In the genomic region with DNA sequence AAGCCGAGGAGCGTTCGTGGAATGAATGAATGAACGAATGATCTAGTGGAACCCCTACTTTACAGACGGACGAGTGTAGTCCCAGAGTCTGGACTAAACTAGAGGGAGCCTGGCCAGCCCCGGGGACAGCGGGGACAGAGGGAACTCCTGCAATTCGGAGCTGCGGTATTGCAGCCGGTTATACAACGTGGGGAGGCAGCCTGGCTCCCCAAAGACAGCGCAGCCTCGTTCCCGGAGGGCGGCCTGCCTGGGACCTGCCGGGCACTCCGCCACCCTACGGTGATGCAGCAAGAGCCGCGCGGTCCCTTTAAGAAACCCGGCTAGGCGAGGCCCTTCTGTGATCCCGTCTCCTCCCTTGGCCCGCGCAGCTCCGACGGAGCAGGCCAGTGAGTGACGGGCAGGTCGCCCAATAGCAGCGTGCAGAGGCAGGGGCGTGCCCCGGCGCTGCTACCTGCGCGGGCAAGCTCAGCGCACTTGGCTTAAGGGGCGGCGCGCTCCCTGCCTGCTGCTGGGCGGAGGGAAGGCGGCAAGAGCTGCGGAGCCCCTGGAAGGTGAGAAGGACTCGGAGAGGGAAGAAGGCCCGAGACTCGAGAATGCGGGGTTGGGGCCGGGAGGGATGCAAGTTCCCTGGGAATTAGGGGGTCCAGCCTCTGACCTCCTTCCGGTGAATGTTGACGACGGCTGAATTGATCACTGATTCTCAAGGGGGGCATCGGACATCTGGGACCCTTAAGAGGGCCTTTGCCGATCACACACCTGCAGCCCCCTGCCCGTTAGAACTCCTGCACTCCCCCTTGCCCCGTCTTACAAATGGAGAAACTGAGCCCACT, we compare ENCODE assay signal across 1 cellular context.
TF ChIP-seq lines count a peak whose summit lies in the region.

A gene with protein sequence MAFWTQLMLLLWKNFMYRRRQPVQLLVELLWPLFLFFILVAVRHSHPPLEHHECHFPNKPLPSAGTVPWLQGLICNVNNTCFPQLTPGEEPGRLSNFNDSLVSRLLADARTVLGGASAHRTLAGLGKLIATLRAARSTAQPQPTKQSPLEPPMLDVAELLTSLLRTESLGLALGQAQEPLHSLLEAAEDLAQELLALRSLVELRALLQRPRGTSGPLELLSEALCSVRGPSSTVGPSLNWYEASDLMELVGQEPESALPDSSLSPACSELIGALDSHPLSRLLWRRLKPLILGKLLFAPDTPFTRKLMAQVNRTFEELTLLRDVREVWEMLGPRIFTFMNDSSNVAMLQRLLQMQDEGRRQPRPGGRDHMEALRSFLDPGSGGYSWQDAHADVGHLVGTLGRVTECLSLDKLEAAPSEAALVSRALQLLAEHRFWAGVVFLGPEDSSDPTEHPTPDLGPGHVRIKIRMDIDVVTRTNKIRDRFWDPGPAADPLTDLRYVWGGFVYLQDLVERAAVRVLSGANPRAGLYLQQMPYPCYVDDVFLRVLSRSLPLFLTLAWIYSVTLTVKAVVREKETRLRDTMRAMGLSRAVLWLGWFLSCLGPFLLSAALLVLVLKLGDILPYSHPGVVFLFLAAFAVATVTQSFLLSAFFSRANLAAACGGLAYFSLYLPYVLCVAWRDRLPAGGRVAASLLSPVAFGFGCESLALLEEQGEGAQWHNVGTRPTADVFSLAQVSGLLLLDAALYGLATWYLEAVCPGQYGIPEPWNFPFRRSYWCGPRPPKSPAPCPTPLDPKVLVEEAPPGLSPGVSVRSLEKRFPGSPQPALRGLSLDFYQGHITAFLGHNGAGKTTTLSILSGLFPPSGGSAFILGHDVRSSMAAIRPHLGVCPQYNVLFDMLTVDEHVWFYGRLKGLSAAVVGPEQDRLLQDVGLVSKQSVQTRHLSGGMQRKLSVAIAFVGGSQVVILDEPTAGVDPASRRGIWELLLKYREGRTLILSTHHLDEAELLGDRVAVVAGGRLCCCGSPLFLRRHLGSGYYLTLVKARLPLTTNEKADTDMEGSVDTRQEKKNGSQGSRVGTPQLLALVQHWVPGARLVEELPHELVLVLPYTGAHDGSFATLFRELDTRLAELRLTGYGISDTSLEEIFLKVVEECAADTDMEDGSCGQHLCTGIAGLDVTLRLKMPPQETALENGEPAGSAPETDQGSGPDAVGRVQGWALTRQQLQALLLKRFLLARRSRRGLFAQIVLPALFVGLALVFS (N-terminal part only) (plus strand): TSS at position 462 of the 830 bp plus-strand sequence. CDS start 1,255 bp downstream, outside the sequence.

TF ChIP-seq in HepG2, 621 proteins besides CTCF, POLR2A, EP300 and RAD21 (continued from another document and continues in another):
- TF ChIP-seq, protein P1, sequence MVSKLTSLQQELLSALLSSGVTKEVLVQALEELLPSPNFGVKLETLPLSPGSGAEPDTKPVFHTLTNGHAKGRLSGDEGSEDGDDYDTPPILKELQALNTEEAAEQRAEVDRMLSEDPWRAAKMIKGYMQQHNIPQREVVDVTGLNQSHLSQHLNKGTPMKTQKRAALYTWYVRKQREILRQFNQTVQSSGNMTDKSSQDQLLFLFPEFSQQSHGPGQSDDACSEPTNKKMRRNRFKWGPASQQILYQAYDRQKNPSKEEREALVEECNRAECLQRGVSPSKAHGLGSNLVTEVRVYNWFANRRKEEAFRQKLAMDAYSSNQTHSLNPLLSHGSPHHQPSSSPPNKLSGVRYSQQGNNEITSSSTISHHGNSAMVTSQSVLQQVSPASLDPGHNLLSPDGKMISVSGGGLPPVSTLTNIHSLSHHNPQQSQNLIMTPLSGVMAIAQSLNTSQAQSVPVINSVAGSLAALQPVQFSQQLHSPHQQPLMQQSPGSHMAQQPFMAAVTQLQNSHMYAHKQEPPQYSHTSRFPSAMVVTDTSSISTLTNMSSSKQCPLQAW (CRISPR knock-in tag; IDR thresholded peaks at IDR 0.05) = peak; percentile 72; the same call in 1 of the 2 replicates
- TF ChIP-seq PHF8 (CRISPR knock-in tag; IDR thresholded peaks at IDR 0.05) (peak; percentile 43), PPARG (CRISPR knock-in tag; conservative IDR thresholded peaks at IDR 0.05) (0 out of 2 replicates have a peak, but pooled peaks have one; percentile 27), MXD4 (CRISPR knock-in tag; IDR thresholded peaks at IDR 0.05) (no peak), XRCC5 (optimal IDR thresholded peaks at IDR 0.05; ENCODE audit: low read length) (peak; percentile 77), ZSCAN20 (CRISPR knock-in tag; IDR thresholded peaks at IDR 0.05; ENCODE audit: borderline replicate concordance) (0 out of 2 replicates have a peak, but pooled peaks have one; percentile 50), ZFY (CRISPR knock-in tag; IDR thresholded peaks at IDR 0.05) (peak; percentile 63), ZNF788 (CRISPR knock-in tag; IDR thresholded peaks at IDR 0.05; ENCODE audit: borderline replicate concordance) (peak; percentile 31; the same call in 1 of the 2 replicates), GTF3A (CRISPR knock-in tag; conservative IDR thresholded peaks at IDR 0.05) (no peak), ZNF605 (CRISPR knock-in tag; IDR thresholded peaks at IDR 0.05) (peak; percentile 36; the same call in 1 of the 2 replicates), NFKB2 (CRISPR knock-in tag; IDR thresholded peaks at IDR 0.05; ENCODE audit: borderline replicate concordance) (peak; percentile 36; the same call in 1 of the 2 replicates), GLI4 (CRISPR knock-in tag; IDR thresholded peaks at IDR 0.05; ENCODE audit: borderline replicate concordance) (0 out of 2 replicates have a peak, but pooled peaks have one; percentile 55), ERF (CRISPR knock-in tag; IDR thresholded peaks at IDR 0.05) (0 out of 2 replicates have a peak, but pooled peaks have one; percentile 70), HDAC1 (CRISPR knock-in tag; IDR thresholded peaks at IDR 0.05) (peak; percentile 53; the same call in 1 of the 2 replicates), MEIS1 (CRISPR knock-in tag; IDR thresholded peaks at IDR 0.05; ENCODE audit: borderline replicate concordance) (peak; percentile 55; the same call in 1 of the 2 replicates), RORA (CRISPR knock-in tag; IDR thresholded peaks at IDR 0.05) (no peak), KDM2A (CRISPR knock-in tag; IDR thresholded peaks at IDR 0.05; ENCODE audit: borderline replicate concordance, low read depth) (peak; percentile 99), ZNF17 (CRISPR knock-in tag; IDR thresholded peaks at IDR 0.05) (no peak), ZNF256 (CRISPR knock-in tag; conservative IDR thresholded peaks at IDR 0.05) (no peak), NR2F6 (IDR thresholded peaks at IDR 0.05) (no peak), NR2F6 (CRISPR knock-in tag; IDR thresholded peaks at IDR 0.05) (peak; percentile 57), AGO1 (IDR thresholded peaks at IDR 0.05; ENCODE audit: low read depth, low read length, poor library complexity, severe bottlenecking) (peak; percentile 89), ETV5 (CRISPR knock-in tag; IDR thresholded peaks at IDR 0.05; ENCODE audit: borderline replicate concordance) (peak; percentile 46; the same call in 1 of the 2 replicates), NONO (IDR thresholded peaks at IDR 0.05) (no peak), NONO (CRISPR knock-in tag; conservative IDR thresholded peaks at IDR 0.05) (peak; percentile 75; the same call in 1 of the 2 replicates), SRSF1 (optimal IDR thresholded peaks at IDR 0.05; ENCODE audit: low read depth, low read length) (no peak), POLR2AphosphoS2 (IDR thresholded peaks at IDR 0.05; ENCODE audit: low read depth, low read length) (peak; percentile 36; the same call in 1 of the 2 replicates), ZNF83 (CRISPR knock-in tag; IDR thresholded peaks at IDR 0.05; ENCODE audit: borderline replicate concordance) (no peak; the same call in 1 of the 2 replicates), GPN1 (CRISPR knock-in tag; IDR thresholded peaks at IDR 0.05; ENCODE audit: borderline replicate concordance) (no peak), PCBP2 (optimal IDR thresholded peaks at IDR 0.05; ENCODE audit: low read depth, low read length, poor library complexity, severe bottlenecking) (no peak)
- TF ChIP-seq, protein P2, sequence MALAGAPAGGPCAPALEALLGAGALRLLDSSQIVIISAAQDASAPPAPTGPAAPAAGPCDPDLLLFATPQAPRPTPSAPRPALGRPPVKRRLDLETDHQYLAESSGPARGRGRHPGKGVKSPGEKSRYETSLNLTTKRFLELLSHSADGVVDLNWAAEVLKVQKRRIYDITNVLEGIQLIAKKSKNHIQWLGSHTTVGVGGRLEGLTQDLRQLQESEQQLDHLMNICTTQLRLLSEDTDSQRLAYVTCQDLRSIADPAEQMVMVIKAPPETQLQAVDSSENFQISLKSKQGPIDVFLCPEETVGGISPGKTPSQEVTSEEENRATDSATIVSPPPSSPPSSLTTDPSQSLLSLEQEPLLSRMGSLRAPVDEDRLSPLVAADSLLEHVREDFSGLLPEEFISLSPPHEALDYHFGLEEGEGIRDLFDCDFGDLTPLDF (CRISPR knock-in tag; IDR thresholded peaks at IDR 0.05) = peak; percentile 85
- TF ChIP-seq, protein P3, sequence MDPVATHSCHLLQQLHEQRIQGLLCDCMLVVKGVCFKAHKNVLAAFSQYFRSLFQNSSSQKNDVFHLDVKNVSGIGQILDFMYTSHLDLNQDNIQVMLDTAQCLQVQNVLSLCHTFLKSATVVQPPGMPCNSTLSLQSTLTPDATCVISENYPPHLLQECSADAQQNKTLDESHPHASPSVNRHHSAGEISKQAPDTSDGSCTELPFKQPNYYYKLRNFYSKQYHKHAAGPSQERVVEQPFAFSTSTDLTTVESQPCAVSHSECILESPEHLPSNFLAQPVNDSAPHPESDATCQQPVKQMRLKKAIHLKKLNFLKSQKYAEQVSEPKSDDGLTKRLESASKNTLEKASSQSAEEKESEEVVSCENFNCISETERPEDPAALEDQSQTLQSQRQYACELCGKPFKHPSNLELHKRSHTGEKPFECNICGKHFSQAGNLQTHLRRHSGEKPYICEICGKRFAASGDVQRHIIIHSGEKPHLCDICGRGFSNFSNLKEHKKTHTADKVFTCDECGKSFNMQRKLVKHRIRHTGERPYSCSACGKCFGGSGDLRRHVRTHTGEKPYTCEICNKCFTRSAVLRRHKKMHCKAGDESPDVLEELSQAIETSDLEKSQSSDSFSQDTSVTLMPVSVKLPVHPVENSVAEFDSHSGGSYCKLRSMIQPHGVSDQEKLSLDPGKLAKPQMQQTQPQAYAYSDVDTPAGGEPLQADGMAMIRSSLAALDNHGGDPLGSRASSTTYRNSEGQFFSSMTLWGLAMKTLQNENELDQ (CRISPR knock-in tag; IDR thresholded peaks at IDR 0.05; ENCODE audit: borderline replicate concordance) = 0 out of 2 replicates have a peak, but pooled peaks have one; percentile 14
- TF ChIP-seq, protein P4, sequence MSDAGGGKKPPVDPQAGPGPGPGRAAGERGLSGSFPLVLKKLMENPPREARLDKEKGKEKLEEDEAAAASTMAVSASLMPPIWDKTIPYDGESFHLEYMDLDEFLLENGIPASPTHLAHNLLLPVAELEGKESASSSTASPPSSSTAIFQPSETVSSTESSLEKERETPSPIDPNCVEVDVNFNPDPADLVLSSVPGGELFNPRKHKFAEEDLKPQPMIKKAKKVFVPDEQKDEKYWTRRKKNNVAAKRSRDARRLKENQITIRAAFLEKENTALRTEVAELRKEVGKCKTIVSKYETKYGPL (CRISPR knock-in tag; IDR thresholded peaks at IDR 0.05) = no peak
- TF ChIP-seq, protein P5, sequence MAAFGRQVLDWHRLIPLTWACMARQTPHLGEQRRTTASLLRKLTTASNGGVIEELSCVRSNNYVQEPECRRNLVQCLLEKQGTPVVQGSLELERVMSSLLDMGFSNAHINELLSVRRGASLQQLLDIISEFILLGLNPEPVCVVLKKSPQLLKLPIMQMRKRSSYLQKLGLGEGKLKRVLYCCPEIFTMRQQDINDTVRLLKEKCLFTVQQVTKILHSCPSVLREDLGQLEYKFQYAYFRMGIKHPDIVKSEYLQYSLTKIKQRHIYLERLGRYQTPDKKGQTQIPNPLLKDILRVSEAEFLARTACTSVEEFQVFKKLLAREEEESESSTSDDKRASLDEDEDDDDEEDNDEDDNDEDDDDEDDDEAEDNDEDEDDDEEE (CRISPR knock-in tag; IDR thresholded peaks at IDR 0.05) = 0 out of 2 replicates have a peak, but pooled peaks have one; percentile 25
- TF ChIP-seq, protein P6, sequence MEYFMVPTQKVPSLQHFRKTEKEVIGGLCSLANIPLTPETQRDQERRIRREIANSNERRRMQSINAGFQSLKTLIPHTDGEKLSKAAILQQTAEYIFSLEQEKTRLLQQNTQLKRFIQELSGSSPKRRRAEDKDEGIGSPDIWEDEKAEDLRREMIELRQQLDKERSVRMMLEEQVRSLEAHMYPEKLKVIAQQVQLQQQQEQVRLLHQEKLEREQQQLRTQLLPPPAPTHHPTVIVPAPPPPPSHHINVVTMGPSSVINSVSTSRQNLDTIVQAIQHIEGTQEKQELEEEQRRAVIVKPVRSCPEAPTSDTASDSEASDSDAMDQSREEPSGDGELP (IDR thresholded peaks at IDR 0.05; ENCODE audit: borderline replicate concordance, low read depth) = peak; percentile 50; the same call in 1 of the 2 replicates
- TF ChIP-seq, protein P7, sequence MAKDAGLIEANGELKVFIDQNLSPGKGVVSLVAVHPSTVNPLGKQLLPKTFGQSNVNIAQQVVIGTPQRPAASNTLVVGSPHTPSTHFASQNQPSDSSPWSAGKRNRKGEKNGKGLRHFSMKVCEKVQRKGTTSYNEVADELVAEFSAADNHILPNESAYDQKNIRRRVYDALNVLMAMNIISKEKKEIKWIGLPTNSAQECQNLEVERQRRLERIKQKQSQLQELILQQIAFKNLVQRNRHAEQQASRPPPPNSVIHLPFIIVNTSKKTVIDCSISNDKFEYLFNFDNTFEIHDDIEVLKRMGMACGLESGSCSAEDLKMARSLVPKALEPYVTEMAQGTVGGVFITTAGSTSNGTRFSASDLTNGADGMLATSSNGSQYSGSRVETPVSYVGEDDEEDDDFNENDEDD (CRISPR knock-in tag; IDR thresholded peaks at IDR 0.05; ENCODE audit: borderline replicate concordance) = peak; percentile 91
- TF ChIP-seq, protein P8, sequence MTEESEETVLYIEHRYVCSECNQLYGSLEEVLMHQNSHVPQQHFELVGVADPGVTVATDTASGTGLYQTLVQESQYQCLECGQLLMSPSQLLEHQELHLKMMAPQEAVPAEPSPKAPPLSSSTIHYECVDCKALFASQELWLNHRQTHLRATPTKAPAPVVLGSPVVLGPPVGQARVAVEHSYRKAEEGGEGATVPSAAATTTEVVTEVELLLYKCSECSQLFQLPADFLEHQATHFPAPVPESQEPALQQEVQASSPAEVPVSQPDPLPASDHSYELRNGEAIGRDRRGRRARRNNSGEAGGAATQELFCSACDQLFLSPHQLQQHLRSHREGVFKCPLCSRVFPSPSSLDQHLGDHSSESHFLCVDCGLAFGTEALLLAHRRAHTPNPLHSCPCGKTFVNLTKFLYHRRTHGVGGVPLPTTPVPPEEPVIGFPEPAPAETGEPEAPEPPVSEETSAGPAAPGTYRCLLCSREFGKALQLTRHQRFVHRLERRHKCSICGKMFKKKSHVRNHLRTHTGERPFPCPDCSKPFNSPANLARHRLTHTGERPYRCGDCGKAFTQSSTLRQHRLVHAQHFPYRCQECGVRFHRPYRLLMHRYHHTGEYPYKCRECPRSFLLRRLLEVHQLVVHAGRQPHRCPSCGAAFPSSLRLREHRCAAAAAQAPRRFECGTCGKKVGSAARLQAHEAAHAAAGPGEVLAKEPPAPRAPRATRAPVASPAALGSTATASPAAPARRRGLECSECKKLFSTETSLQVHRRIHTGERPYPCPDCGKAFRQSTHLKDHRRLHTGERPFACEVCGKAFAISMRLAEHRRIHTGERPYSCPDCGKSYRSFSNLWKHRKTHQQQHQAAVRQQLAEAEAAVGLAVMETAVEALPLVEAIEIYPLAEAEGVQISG (CRISPR knock-in tag; IDR thresholded peaks at IDR 0.05) = peak; percentile 67; the same call in 1 of the 2 replicates
- TF ChIP-seq, protein P9, sequence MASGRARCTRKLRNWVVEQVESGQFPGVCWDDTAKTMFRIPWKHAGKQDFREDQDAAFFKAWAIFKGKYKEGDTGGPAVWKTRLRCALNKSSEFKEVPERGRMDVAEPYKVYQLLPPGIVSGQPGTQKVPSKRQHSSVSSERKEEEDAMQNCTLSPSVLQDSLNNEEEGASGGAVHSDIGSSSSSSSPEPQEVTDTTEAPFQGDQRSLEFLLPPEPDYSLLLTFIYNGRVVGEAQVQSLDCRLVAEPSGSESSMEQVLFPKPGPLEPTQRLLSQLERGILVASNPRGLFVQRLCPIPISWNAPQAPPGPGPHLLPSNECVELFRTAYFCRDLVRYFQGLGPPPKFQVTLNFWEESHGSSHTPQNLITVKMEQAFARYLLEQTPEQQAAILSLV (CRISPR knock-in tag; IDR thresholded peaks at IDR 0.05; ENCODE audit: borderline replicate concordance) = peak; percentile 26; the same call in 1 of the 2 replicates
